In genomic region chr10:73410897-73411296, GRCh38 we compare ENCODE assay signal across 2 cellular contexts.
TF ChIP-seq lines count a peak whose summit lies in the region.

No MANE protein-coding gene starts in this region.

TF ChIP-seq in HEK293, 187 proteins besides CTCF, POLR2A, EP300 and RAD21:
- TF ChIP-seq ZNF157 (tag by site-specific recombination; IDR thresholded peaks at IDR 0.05) (no peak), ZNF146 (tag by site-specific recombination; IDR thresholded peaks at IDR 0.05) (peak; percentile 86), GLI2 (tag by site-specific recombination; IDR thresholded peaks at IDR 0.05; ENCODE audit: borderline replicate concordance, low read depth) (no peak)

TF ChIP-seq in GM12878, 131 proteins besides CTCF, POLR2A, EP300 and RAD21:
- no peak for TF ChIP-seq SUPT20H (IDR thresholded peaks at IDR 0.05; ENCODE audit: borderline replicate concordance, control insufficient read depth, low read depth, low read length)
- 0 out of 2 replicates have a peak, but pooled peaks have one; percentile 9 for TF ChIP-seq ZNF24 (IDR thresholded peaks at IDR 0.05)
